In genomic region chr2:146081459-146081858, GRCh38 we compare ENCODE assay signal across 27 cellular contexts.
"Had no signal": no experiment of that assay in that cellular context is flagged by ENCODE, and none has a peak within 500 bp of the region (broad histone marks: within the 10 kb centered on the region; RNA-seq: fewer than 3 reads in every experiment).

No MANE protein-coding gene starts in this region.

- FAIRE-seq: urothelium cell line had no signal

- ATAC-seq: stimulated activated effector memory CD8-positive, alpha-beta T cell treated with anti-CD3 and anti-CD28 coated beads, Interleukin-12 subunit alpha, Interleukin-12 subunit beta, amount 100 ng/mL, for 72 hours; stimulated activated memory B cell treated with anti-CD40 and anti-IgM and Interleukin-4, amounts not matched to agents 10 μg/mL and 1 μg/mL and 100 μg/mL, for 72 hours; stimulated activated naive B cell treated with anti-CD40 and anti-IgM and Interleukin-4, amounts not matched to agents 10 μg/mL and 1 μg/mL and 100 μg/mL, for 72 hours; stimulated activated naive CD8-positive, alpha-beta T cell treated with anti-CD3 and anti-CD28 coated beads, Interleukin-15, amount 100 ng/mL, for 72 hours; stimulated activated naive CD8-positive, alpha-beta T cell treated with anti-CD3 and anti-CD28 coated beads, Interleukin-15, Interleukin-2, amounts not matched to agents 100 U/mL and 50 U/mL, for 24 hours; upper lobe of right lung had no signal

- H3K9me3 ChIP-seq: stomach, suprapubic skin, testis, thoracic aorta, thyroid gland, tibial artery, transverse colon, upper lobe of left lung, upper lobe of right lung, uterus, vagina had no signal

- H3K36me3 ChIP-seq: stomach, suprapubic skin, thoracic aorta, thyroid gland, tibial artery, tibial nerve, transverse colon, upper lobe of left lung, upper lobe of right lung, uterus, vagina had no signal

- H3K27me3 ChIP-seq: stomach, suprapubic skin, testis, thyroid gland, tibial artery, tibial nerve, transverse colon, upper lobe of left lung, upper lobe of right lung, vagina had no signal

- DNase-seq: stimulated activated CD4-positive, alpha-beta T cell treated with anti-CD3 and anti-CD28 coated beads, Interleukin-2, amount 100 ng/mL, for 48 hours; stimulated activated CD4-positive, alpha-beta T cell treated with anti-CD3 and anti-CD28 coated beads, Interleukin-4, amount 100 ng/mL, for 1 hour; stimulated activated CD4-positive, alpha-beta T cell treated with anti-CD3 and anti-CD28 coated beads, Interleukin-4, amount 100 ng/mL, for 24 hours; stimulated activated CD4-positive, alpha-beta T cell treated with anti-CD3 and anti-CD28 coated beads, Interleukin-4, amount 100 ng/mL, for 4 hours; stimulated activated CD8-positive, alpha-beta memory T cell treated with anti-CD3 and anti-CD28 coated beads, Interleukin-4, amount 100 ng/mL, for 48 hours; stimulated activated naive B cell treated with anti-CD40 and anti-IgM and Interleukin-4, amounts not matched to agents 10 μg/mL and 1 μg/mL and 100 μg/mL, for 72 hours; stimulated activated naive CD4-positive, alpha-beta T cell; stimulated activated naive CD4-positive, alpha-beta T cell treated with Interleukin-2 at 50 U/mL for 16 hours; stimulated activated naive CD8-positive, alpha-beta T cell treated with anti-CD3 and anti-CD28 coated beads, Interleukin-15, amount 100 ng/mL, for 72 hours; stimulated activated naive CD8-positive, alpha-beta T cell treated with anti-CD3 and anti-CD28 coated beads, Interleukin-15, Interleukin-2, amounts not matched to agents 100 U/mL and 50 U/mL, for 24 hours; stomach; substantia nigra; testis; thyroid gland; tibial artery; transverse colon; trophoblast cell; upper lobe of left lung; upper lobe of right lung; uterus had no signal

- H3K4me3 ChIP-seq: stomach, suprapubic skin, testis, thoracic aorta, thyroid gland, tibial artery, tibial nerve, transverse colon, upper lobe of left lung, upper lobe of right lung, uterus, vagina had no signal

- H3K4me1 ChIP-seq: stomach, suprapubic skin, testis, thyroid gland, tibial artery, tibial nerve, transverse colon, upper lobe of left lung, upper lobe of right lung, uterus, vagina had no signal

- H3K27ac ChIP-seq: stomach, suprapubic skin, testis, thoracic aorta, thyroid gland, tibial artery, tibial nerve, transverse colon, upper lobe of left lung, upper lobe of right lung, uterus, vagina had no signal
